Comparison of ENCODE assay signal across 23 cellular contexts in genomic region chr3:109863701-109864100, GRCh38.
"Had no signal": no experiment of that assay in that cellular context is flagged by ENCODE, and none has a peak within 500 bp of the region (broad histone marks: within the 10 kb centered on the region; RNA-seq: fewer than 3 reads in every experiment).

No MANE protein-coding gene starts in this region.

- ATAC-seq: activated CD4-positive, alpha-beta T cell treated with anti-CD3 and anti-CD28 coated beads for 36 hours; body of pancreas had no signal

- H3K27me3 Mint-ChIP-seq: activated B cell treated with CpG ODN at 0.5 μM for 24 hours; activated CD4-positive, alpha-beta memory T cell treated with anti-CD3 and anti-CD28 coated beads, Interleukin-2, amount 10 ng/mL, durations not matched to agents 7 days and 5 days; activated CD4-positive, alpha-beta T cell treated with anti-CD3 and anti-CD28 coated beads for 36 hours; activated naive CD4-positive, alpha-beta T cell treated with anti-CD3 and anti-CD28 coated beads, Interleukin-2, amount 50 U/mL, for 24 hours; central memory CD8-positive, alpha-beta T cell had no signal

- H3K27me3 ChIP-seq: ascending aorta, body of pancreas, Peyer's patch had no signal

- H3K4me1 Mint-ChIP-seq: activated B cell treated with CpG ODN at 0.5 μM for 24 hours; activated CD4-positive, alpha-beta memory T cell treated with anti-CD3 and anti-CD28 coated beads, Interleukin-2, amount 10 ng/mL, durations not matched to agents 7 days and 5 days; activated CD4-positive, alpha-beta T cell treated with anti-CD3 and anti-CD28 coated beads for 36 hours; activated naive CD4-positive, alpha-beta T cell treated with anti-CD3 and anti-CD28 coated beads, Interleukin-2, amount 50 U/mL, for 24 hours; central memory CD8-positive, alpha-beta T cell had no signal

- H3K9me3 Mint-ChIP-seq: activated naive CD4-positive, alpha-beta T cell treated with anti-CD3 and anti-CD28 coated beads, Interleukin-2, amount 50 U/mL, for 24 hours; central memory CD8-positive, alpha-beta T cell had no signal

- H3K36me3 ChIP-seq: ascending aorta, Peyer's patch had no signal

- H3K27ac Mint-ChIP-seq: activated B cell treated with CpG ODN at 0.5 μM for 24 hours; activated CD4-positive, alpha-beta memory T cell treated with anti-CD3 and anti-CD28 coated beads, Interleukin-2, amount 10 ng/mL, durations not matched to agents 7 days and 5 days; activated CD4-positive, alpha-beta T cell treated with anti-CD3 and anti-CD28 coated beads for 36 hours; activated naive CD4-positive, alpha-beta T cell treated with anti-CD3 and anti-CD28 coated beads, Interleukin-2, amount 50 U/mL, for 24 hours; T-helper 1 cell treated with Interleukin-12 subunit alpha and Interleukin-12 subunit beta and Interleukin-4 antibody, amounts not matched to agents 30 μg/mL and 1 μg/mL, for 36 hours had no signal

- DNase-seq: activated B cell treated with CpG ODN at 0.5 μM for 24 hours; activated CD4-positive, alpha-beta memory T cell treated with anti-CD3 and anti-CD28 coated beads, Interleukin-2, amount 10 ng/mL, durations not matched to agents 7 days and 5 days; activated CD4-positive, alpha-beta T cell treated with anti-CD3 and anti-CD28 coated beads for 36 hours; activated CD4-positive, alpha-beta T cell treated with anti-CD3 and anti-CD28 coated beads, Interleukin-2, amount 50 U/mL, for 1 hour; activated effector memory CD4-positive, alpha-beta T cell treated with Interleukin-2 at 50 U/mL for 16 hours; activated naive CD4-positive, alpha-beta T cell; amniotic stem cell; body of pancreas; MM.1S; NCI-H1048; NCI-H1930; NCI-H2171; NCI-H2227 treated with DMSO at 0.1 percent for 48 hours; NCI-H526; NCI-H774; NK-92 treated with Interleukin-12 subunit alpha and Interleukin-12 subunit beta, amount 100 ng/mL, for 24 hours; OCI-M1; Peyer's patch; SHP77 treated with DMSO at 0.1 percent for 48 hours had no signal

- H3K4me3 Mint-ChIP-seq: activated B cell treated with CpG ODN at 0.5 μM for 24 hours; activated CD4-positive, alpha-beta memory T cell treated with anti-CD3 and anti-CD28 coated beads, Interleukin-2, amount 10 ng/mL, durations not matched to agents 7 days and 5 days; activated CD4-positive, alpha-beta T cell treated with anti-CD3 and anti-CD28 coated beads for 36 hours; activated naive CD4-positive, alpha-beta T cell treated with anti-CD3 and anti-CD28 coated beads, Interleukin-2, amount 50 U/mL, for 24 hours; central memory CD8-positive, alpha-beta T cell; T-helper 1 cell treated with Interleukin-12 subunit alpha and Interleukin-12 subunit beta and Interleukin-4 antibody, amounts not matched to agents 30 μg/mL and 1 μg/mL, for 36 hours had no signal

- H3K4me3 ChIP-seq: ascending aorta, body of pancreas, Peyer's patch had no signal
